In the genomic region with DNA sequence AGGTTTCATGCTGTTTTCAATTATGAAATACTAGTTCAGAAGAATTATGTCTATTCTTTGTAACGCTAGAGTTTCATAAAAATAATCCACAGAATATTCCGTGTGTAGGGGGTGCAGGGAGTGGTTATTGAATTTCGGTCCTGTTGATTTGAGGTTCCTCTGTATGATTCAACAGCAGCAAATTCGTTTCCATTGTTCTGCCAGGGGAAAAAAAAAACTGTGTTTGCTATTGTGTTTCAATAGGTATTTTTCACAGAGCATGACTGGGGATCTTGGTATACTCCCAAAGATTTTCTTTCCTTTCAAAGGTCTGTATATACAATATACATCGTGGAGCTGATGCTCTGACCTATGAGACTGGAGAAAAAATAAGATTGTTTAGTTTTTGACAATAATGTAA, we compare ENCODE assay signal across 27 cellular contexts. TPM values are rescaled to one million over a fixed set of nuclear protein-coding genes. Genes with fewer than 3 reads are reported as not detected.
"Had no signal": no experiment of that assay in that cellular context is flagged by ENCODE, and none has a peak within 500 bp of the region (broad histone marks: within the 10 kb centered on the region; RNA-seq: fewer than 3 reads in every experiment).

No MANE protein-coding gene starts in this region.

- H3K27ac ChIP-seq: left lung, skin epidermis, tibial nerve had no signal

- H3K4me3 Mint-ChIP-seq: activated naive CD4-positive, alpha-beta T cell treated with anti-CD3 and anti-CD28 coated beads, Interleukin-2, amount 10 ng/mL, durations not matched to agents 7 days and 5 days; activated naive CD8-positive, alpha-beta T cell treated with anti-CD3 and anti-CD28 coated beads, Interleukin-2, amount 50 U/mL, for 24 hours; mesothelial cell of epicardium; nephron progenitor cell; stimulated activated naive CD8-positive, alpha-beta T cell treated with anti-CD3 and anti-CD28 coated beads, Interleukin-15, Interleukin-2, amounts not matched to agents 100 ng/mL and 50 ng/mL, for 24 hours had no signal

- H3K4me1 Mint-ChIP-seq: activated naive CD4-positive, alpha-beta T cell treated with anti-CD3 and anti-CD28 coated beads, Interleukin-2, amount 10 ng/mL, durations not matched to agents 7 days and 5 days; activated naive CD8-positive, alpha-beta T cell treated with anti-CD3 and anti-CD28 coated beads, Interleukin-2, amount 50 U/mL, for 24 hours; mesothelial cell of epicardium; nephron progenitor cell had no signal

- H3K27me3 Mint-ChIP-seq: activated naive CD4-positive, alpha-beta T cell treated with anti-CD3 and anti-CD28 coated beads, Interleukin-2, amount 10 ng/mL, durations not matched to agents 7 days and 5 days had no signal

- FAIRE-seq: bronchial epithelial cell, endometrium had no signal

- H3K9me3 ChIP-seq: left lung had no signal

- H3K27ac Mint-ChIP-seq: activated naive CD4-positive, alpha-beta T cell treated with anti-CD3 and anti-CD28 coated beads, Interleukin-2, amount 10 ng/mL, durations not matched to agents 7 days and 5 days; activated naive CD8-positive, alpha-beta T cell treated with anti-CD3 and anti-CD28 coated beads, Interleukin-2, amount 50 U/mL, for 24 hours; mesothelial cell of epicardium; nephron progenitor cell; stimulated activated naive CD8-positive, alpha-beta T cell treated with anti-CD3 and anti-CD28 coated beads, Interleukin-15, Interleukin-2, amounts not matched to agents 100 ng/mL and 50 ng/mL, for 24 hours had no signal

- H3K36me3 ChIP-seq: left lung, tibial nerve had no signal

- H3K27me3 ChIP-seq: left lung, tibial nerve had no signal

- H3K9me3 Mint-ChIP-seq: activated naive CD4-positive, alpha-beta T cell treated with anti-CD3 and anti-CD28 coated beads, Interleukin-2, amount 10 ng/mL, durations not matched to agents 7 days and 5 days; activated naive CD8-positive, alpha-beta T cell treated with anti-CD3 and anti-CD28 coated beads, Interleukin-2, amount 50 U/mL, for 24 hours; nephron progenitor cell had no signal

- DNase-seq: activated CD4-positive, alpha-beta T cell treated with anti-CD3 and anti-CD28 coated beads for 1 hour; activated CD8-positive, alpha-beta memory T cell treated with anti-CD3 and anti-CD28 coated beads for 24 hours; activated CD8-positive, alpha-beta memory T cell treated with anti-CD3 and anti-CD28 coated beads, Interleukin-2, amount 50 U/mL, for 48 hours; activated effector memory CD4-positive, alpha-beta T cell treated with Interleukin-2 at 50 U/mL for 16 hours; activated naive CD4-positive, alpha-beta T cell treated with anti-CD3 and anti-CD28 coated beads, Interleukin-2, amount 10 ng/mL, durations not matched to agents 7 days and 5 days; activated naive CD8-positive, alpha-beta T cell treated with anti-CD3 and anti-CD28 coated beads, Interleukin-2, amount 50 U/mL, for 24 hours; activated T-cell treated with anti-CD3 and anti-CD28 coated beads, Interleukin-2, amount 50 U/mL, for 48 hours; aorta; cerebellar nuclear complex; cortex of kidney; erythroblast; foreskin melanocyte; hypothalamus; left lung; nephron progenitor cell; nucleus accumbens; posterior cingulate gyrus; stimulated activated CD4-positive, alpha-beta T cell treated with anti-CD3 and anti-CD28 coated beads, Interleukin-15, amount 100 ng/mL, for 24 hours; stimulated activated CD4-positive, alpha-beta T cell treated with anti-CD3 and anti-CD28 coated beads, Interleukin-2, amount 100 ng/mL, for 48 hours; T-helper 9 cell had no signal

- H3K36me3 Mint-ChIP-seq: activated naive CD4-positive, alpha-beta T cell treated with anti-CD3 and anti-CD28 coated beads, Interleukin-2, amount 10 ng/mL, durations not matched to agents 7 days and 5 days; mesothelial cell of epicardium had no signal

- ATAC-seq: activated naive CD8-positive, alpha-beta T cell treated with anti-CD3 and anti-CD28 coated beads, Interleukin-2, amount 50 U/mL, for 24 hours; left lung had no signal

- H3K4me3 ChIP-seq: left lung, skin epidermis, tibial nerve had no signal

- H3K4me1 ChIP-seq: left lung, tibial nerve had no signal

RNA-seq across cellular contexts. Expression of a gene that starts 15.8 kb away (rescaled TPM):
- total RNA-seq: lung microvascular endothelial cell had no signal
